ENCODE assay signal across 8 cellular contexts in genomic region chr2:223957092-223957851, GRCh38. TPM values are rescaled to one million over a fixed set of nuclear protein-coding genes. Genes with fewer than 3 reads are reported as not detected.
DNase-seq lines count a peak whose midpoint lies in the region; TF ChIP-seq lines count a peak whose summit lies in the region.

Gene MRPL44 (plus strand): TSS chr2:223957463. CDS start chr2:223957473, 10 bp downstream.

- no peak within 1 kb of the TSS for H3T11ph ChIP-seq in H9 (ENCODE audit: low read length)

- H4K8ac ChIP-seq in H9 (replicated peaks; ENCODE audit: insufficient read length, low read depth, low read length), result peak within 1 kb of the TSS; percentile 80

- peaks cover 6% of the 10 kb centered on the region; the same call in 1 of the 2 replicates for H3K36me3 ChIP-seq in MM.1S (replicated peaks; ENCODE audit: insufficient read depth, low read length)
- peaks cover 0 to 24% (median 14%) of the 10 kb centered on the region in 4 donors for H3K36me3 ChIP-seq in stomach

- no peaks in the 10 kb centered on the region for H3K9me2 ChIP-seq in MM.1S (replicated peaks; ENCODE audit: insufficient read depth, low read length)

- H3K23ac ChIP-seq in H9 (ENCODE audit: insufficient read length, low read depth, low read length), result no peak within 1 kb of the TSS

- H3K27ac ChIP-seq in H9 (ENCODE audit: insufficient read length, low read depth, low read length) (no peak within 1 kb of the TSS), MM.1S (ENCODE audit: low read length) (peak within 1 kb of the TSS; percentile 41; the same call in 1 of the 2 replicates), stomach (peak within 1 kb of the TSS; percentile 63 to 93 (median 84))

- peak within 1 kb of the TSS; percentile 80 for H4K5ac ChIP-seq in H9 (ENCODE audit: insufficient read length, low read depth, low read length)

- H3K27me3 Mint-ChIP-seq in H9 (ENCODE audit: low read depth), result peaks cover 3% of the 10 kb centered on the region
- peaks cover under 1% of the 10 kb centered on the region for H3K27me3 Mint-ChIP-seq in nephron progenitor cell (ENCODE audit: low read depth, poor library complexity)

- no peaks in the 10 kb centered on the region for H4K20me1 ChIP-seq in H9 (ENCODE audit: control insufficient read depth, insufficient read depth, insufficient read length)
- no peaks in the 10 kb centered on the region for H4K20me1 ChIP-seq in MM.1S (ENCODE audit: insufficient read depth, low read length)

- no peak within 1 kb of the TSS for H2BK5ac ChIP-seq in H9 (ENCODE audit: insufficient read length, low read length)

- no peaks in the 10 kb centered on the region for H3K23me2 ChIP-seq in H9 (ENCODE audit: insufficient read length, low read depth, low read length, poor library complexity, severe bottlenecking)

- H2BK120ac ChIP-seq in H9 (ENCODE audit: low read depth, low read length, poor library complexity, severe bottlenecking), result no peak within 1 kb of the TSS

- H3K4me1 Mint-ChIP-seq in H9, result peaks cover 37 to 52% of the 10 kb centered on the region in 2 experiments
- H3K4me1 Mint-ChIP-seq in nephron progenitor cell, result peaks cover 70% of the 10 kb centered on the region

- H4K91ac ChIP-seq in H9 (ENCODE audit: insufficient read length, low read depth, low read length), result no peak within 1 kb of the TSS

- WGBS in H9 (ENCODE audit: extremely low coverage, insufficient read length, low lambda C conversion rate), result no CpG with 5 or more reads among the region's 65 CpGs
- WGBS in stomach, 5 donors, result 0 to 1% (median 1%) methylated on average over 47 to 65 of the region's 65 CpGs

- H3K4ac ChIP-seq in H9 (ENCODE audit: low read depth, low read length), result no peak within 1 kb of the TSS

- H3K9me3 ChIP-seq in H9 (ENCODE audit: control insufficient read depth, low read depth, low read length), result no peaks in the 10 kb centered on the region
- no peaks in the 10 kb centered on the region for H3K9me3 ChIP-seq in MM.1S (replicated peaks; ENCODE audit: insufficient read depth, low read length)
- H3K9me3 ChIP-seq in stomach, result no peaks in the 10 kb centered on the region

- 0 out of 2 replicates have a peak within 1 kb of the TSS, but pooled peaks have one; percentile 33 for H2BK15ac ChIP-seq in H9 (ENCODE audit: low read depth, low read length)

- H3K4me2 ChIP-seq in H9 (ENCODE audit: insufficient read depth, insufficient read length, low read length) (peak within 1 kb of the TSS; percentile 82), MM.1S (ENCODE audit: low read depth, low read length) (peak within 1 kb of the TSS; percentile 82)

- H3K9me3 Mint-ChIP-seq in H9 (no peaks in the 10 kb centered on the region), nephron progenitor cell (no peaks in the 10 kb centered on the region)

- TF ChIP-seq EP300 in stomach (IDR thresholded peaks at IDR 0.05), result no peak

- peak within 1 kb of the TSS; percentile 90 for H2AFZ ChIP-seq in H9 (ENCODE audit: low read length)
- peak within 1 kb of the TSS; percentile 94 for H2AFZ ChIP-seq in MM.1S (ENCODE audit: low read length)

- H2BK12ac ChIP-seq in H9 (ENCODE audit: insufficient read length, low read depth, low read length), result no peak within 1 kb of the TSS

- intact Hi-C loops in stomach (cut with DNase I; ENCODE audit: low total_unique reads), result no loop called here

- no peaks in the 10 kb centered on the region for H3K27me3 ChIP-seq in H9 (ENCODE audit: insufficient read depth, low read length)
- no peaks in the 10 kb centered on the region for H3K27me3 ChIP-seq in MM.1S (replicated peaks; ENCODE audit: insufficient read depth, low read length)
- no peaks in the 10 kb centered on the region for H3K27me3 ChIP-seq in stomach

- no peak within 1 kb of the TSS for H2AK5ac ChIP-seq in H9 (ENCODE audit: insufficient read length, low read length)

- H3K9ac ChIP-seq in H9 (ENCODE audit: extremely low read depth, insufficient read length, low read length) (peak within 1 kb of the TSS; percentile 94), MM.1S (ENCODE audit: low read length) (peak within 1 kb of the TSS; percentile 90)

- no peak for TF ChIP-seq CTCF in H9 (conservative IDR thresholded peaks at IDR 0.05)
- TF ChIP-seq CTCF in MM.1S (IDR thresholded peaks at IDR 0.05; ENCODE audit: low read length), result no peak
- TF ChIP-seq CTCF in nephron progenitor cell (IDR thresholded peaks at IDR 0.05), result no peak
- TF ChIP-seq CTCF in stomach (IDR thresholded peaks at IDR 0.05), result peak in 1 of 7 experiments; percentile 40

- no peak within 1 kb of the TSS for H3K56ac ChIP-seq in H9 (ENCODE audit: insufficient read length, low read depth, low read length)

- H3K27ac Mint-ChIP-seq in H9 (peak within 1 kb of the TSS; percentile 91 to 99 (median 99)), nephron progenitor cell (peak within 1 kb of the TSS; percentile 99)

- H2BK20ac ChIP-seq in H9 (ENCODE audit: low read depth, low read length, poor library complexity, severe bottlenecking), result no peak within 1 kb of the TSS

- peak within 1 kb of the TSS; percentile 94 for H3K14ac ChIP-seq in H9 (ENCODE audit: insufficient read depth, low read length)

- H3K36me3 Mint-ChIP-seq in H9 (ENCODE audit: insufficient read depth in 1 of 3, low read depth in 3 of 3) (peaks cover 10 to 31% (median 24%) of the 10 kb centered on the region in 3 experiments; a peak in 6 of 7 replicates), nephron progenitor cell (ENCODE audit: low read depth) (peaks cover 27% of the 10 kb centered on the region)

- peak within 1 kb of the TSS; percentile 95 for H3K18ac ChIP-seq in H9 (ENCODE audit: insufficient read length, low read depth, low read length)

- H3K79me1 ChIP-seq in H9 (ENCODE audit: insufficient read depth, low read depth, low read length, poor library complexity, severe bottlenecking), result no peaks in the 10 kb centered on the region

- H3K4me1 ChIP-seq in H9 (ENCODE audit: insufficient read depth, low read length), result peaks cover 4% of the 10 kb centered on the region; the same call in 1 of the 2 replicates
- H3K4me1 ChIP-seq in MM.1S (ENCODE audit: low read length), result peaks cover 38% of the 10 kb centered on the region
- H3K4me1 ChIP-seq in stomach, result peaks cover 37 to 53% (median 48%) of the 10 kb centered on the region in 4 donors

- peak; percentile 98 for DNase-seq in ELR (ENCODE audit: low read depth)
- DNase-seq in H9, result peak; percentile 94
- DNase-seq in MM.1S, result peak; percentile 94
- DNase-seq in SIG-M5 (lab: John Stamatoyannopoulos, UW), result peak; percentile 82
- DNase-seq in activated gamma-delta T cell (lab: John Stamatoyannopoulos, UW), result peak; percentile 83
- peak; percentile 90 for DNase-seq in fibroblast of the conjunctiva (ENCODE audit: low read depth)
- DNase-seq in nephron progenitor cell, result peak; percentile 98
- peak; percentile 99 for DNase-seq in stomach

- H3F3A ChIP-seq in MM.1S (ENCODE audit: insufficient read depth, low read length), result peaks cover 13% of the 10 kb centered on the region

- TF ChIP-seq POLR2A in stomach (IDR thresholded peaks at IDR 0.05), result no peak

- H3K4me3 Mint-ChIP-seq in H9 (peak within 1 kb of the TSS; percentile 95), nephron progenitor cell (peak within 1 kb of the TSS; percentile 99)

- peak within 1 kb of the TSS; percentile 97 for H3K4me3 ChIP-seq in MM.1S (ENCODE audit: low read length)
- H3K4me3 ChIP-seq in stomach, result peak within 1 kb of the TSS; percentile 74 to 98 (median 91)

- H3K79me2 ChIP-seq in H9 (ENCODE audit: insufficient read depth, low read length) (peaks cover 30% of the 10 kb centered on the region; the same call in 1 of the 2 replicates), MM.1S (ENCODE audit: low read length) (peaks cover 51% of the 10 kb centered on the region)

RNA-seq across cellular contexts. Expression of gene MRPL44, which starts in this region (rescaled TPM):
- total RNA-seq in H9 (2021) (46.1 and 47.8 TPM in 2 replicates), stomach (10 to 100 TPM in 3 of 5 donors, 1 to 10 TPM in 1, under 1 TPM in 1; 0.87 to 80.8 (median 10.6) TPM)
- polyA plus RNA-seq in stomach, result 10 to 100 TPM; 17.9 to 25.1 (median 20.3) TPM
